In genomic region chr2:43220982-43221659, GRCh38 we compare ENCODE assay signal across 8 cellular contexts. TPM values are rescaled to one million over a fixed set of nuclear protein-coding genes. Genes with fewer than 3 reads are reported as not detected.
DNase-seq lines count a peak whose midpoint lies in the region; ATAC-seq, FAIRE-seq and TF ChIP-seq lines count a peak whose summit lies in the region.

No MANE protein-coding gene starts in this region.

- POLR2A ChIA-PET in RWPE1 (lab: Yijun Ruan, JAX; ENCODE audit: low non-redundant PET) = interaction anchor here (1.7 kb wide), 1 partner anchor 135 kb away, joined by 7 read pairs; no protein-coding TSS in a partner anchor
- POLR2A ChIA-PET in K562 (lab: Yijun Ruan, JAX) = interaction anchor here (0.6 to 1.8 kb wide), 25 partner anchors 8 to 387 kb away, joined by 3 to 8 read pairs (median 4); no protein-coding TSS in a partner anchor

- CTCF ChIA-PET in RWPE1 (lab: Yijun Ruan, JAX) = interaction anchor here (0.6 to 1.1 kb wide), 5 partner anchors 16 to 392 kb away, joined by 3 to 10 read pairs (median 4); no protein-coding TSS in a partner anchor
- CTCF ChIA-PET in K562 (lab: Yijun Ruan, JAX; ENCODE audit: low intra/inter-chr PET ratio) = no interaction called here

- H3K36me3 ChIP-seq in K562 (ENCODE audit: control insufficient read depth, insufficient read depth, low read length) (peaks cover 29% of the 10 kb centered on the region), iPS-18a (ENCODE audit: control insufficient read depth, low read depth, low read length) (peaks cover 26% of the 10 kb centered on the region), skeletal muscle tissue (ENCODE audit: control insufficient read depth in 3 of 3, insufficient read depth in 3 of 3, low read length in 3 of 3) (peaks cover 12 to 22% (median 15%) of the 10 kb centered on the region in 3 donors)

- FAIRE-seq in K562 (lab: Jason Lieb, UNC) = peak; percentile 73

- BruUV-seq in K562 (replicated peaks; lab: Mats Ljungman, UMichigan) = no TSS peak

- no peak; a peak in 1 of 4 replicates for TF ChIP-seq RAD21 in K562 (CRISPR knock-in tag; conservative IDR thresholded peaks at IDR 0.05 in 1 of 2, IDR thresholded peaks at IDR 0.05 in 1 of 2)

- H3K4me2 ChIP-seq in K562 (ENCODE audit: insufficient read depth, low read length) = peak overlapping the region; percentile 90

- peaks cover 71% of the 10 kb centered on the region for H3K79me2 ChIP-seq in K562 (ENCODE audit: control insufficient read depth, insufficient read depth, low read length)

- no peak for TF ChIP-seq EP300 in K562 (IDR thresholded peaks at IDR 0.05; ENCODE audit: low read length)

- in situ Hi-C loops in K562 (cut with MboI) = loop anchor here (10.0 kb wide), 1 partner anchor 46 kb away; no protein-coding TSS in a partner anchor

- H3K9ac ChIP-seq in K562 (ENCODE audit: insufficient read depth in 1 of 2, low read depth in 2 of 2, low read length in 2 of 2) (peak overlapping the region; percentile 88 to 92), iPS-18a (ENCODE audit: low read length) (peak overlapping the region; percentile 42), skeletal muscle tissue (ENCODE audit: low read depth in 1 of 3, low read length in 3 of 3) (peak overlapping the region; percentile 89 to 99 (median 93))

- no peak for TF ChIP-seq POLR2A in K562 (conservative IDR thresholded peaks at IDR 0.05)

- peak overlapping the region; percentile 62 for H3K4me3 ChIP-seq in K562
- H3K4me3 ChIP-seq in iPS-18a (ENCODE audit: low read length) = peak overlapping the region; percentile 83
- H3K4me3 ChIP-seq in skeletal muscle tissue (ENCODE audit: low read length in 3 of 3) = peak overlapping the region; percentile 87 to 97 (median 92)

- H3K27me3 ChIP-seq in K562 (ENCODE audit: control insufficient read depth in 2 of 2, insufficient read depth in 2 of 2, low read length in 2 of 2) = no peaks in the 10 kb centered on the region
- no peaks in the 10 kb centered on the region for H3K27me3 ChIP-seq in iPS-18a (ENCODE audit: control insufficient read depth, insufficient read depth, low read length)
- no peaks in the 10 kb centered on the region for H3K27me3 ChIP-seq in skeletal muscle tissue (ENCODE audit: control insufficient read depth in 3 of 3, insufficient read depth in 3 of 3, low read length in 3 of 3)

- peak; percentile 70 for DNase-seq in activated T-cell treated with anti-CD3 and anti-CD28 coated beads, Interleukin-2, amount 50 U/mL, for 1 hour
- DNase-seq in activated T-cell treated with anti-CD3 and anti-CD28 coated beads for 4 hours = no peak
- no peak for DNase-seq in RWPE1 (ENCODE audit: low spot score)
- peak in 3 of 4 experiments; percentile 31 to 66 (median 49) for DNase-seq in K562 (ENCODE audit: extremely low read depth in 1 of 4, low spot score in 3 of 4)
- DNase-seq in GM10266 (ENCODE audit: extremely low spot score) = no peak
- DNase-seq in NCI-H345 (lab: John Stamatoyannopoulos, UW) = no peak

- no peak for ATAC-seq in K562

- WGBS in K562 (ENCODE audit: insufficient coverage, low coverage, missing lambda C conversion rate) = 5% methylated on average over 16 of the region's 16 CpGs

- H3K27ac ChIP-seq in RWPE1 = peak overlapping the region; percentile 99
- H3K27ac ChIP-seq in K562 (ENCODE audit: extremely low read depth, low read depth, low read length) = peak overlapping the region; percentile 86
- H3K27ac ChIP-seq in iPS-18a (ENCODE audit: low read length) = peak overlapping the region; percentile 64
- H3K27ac ChIP-seq in skeletal muscle tissue (ENCODE audit: low read depth, low read length) = peak overlapping the region; percentile 94

- H3K4me1 ChIP-seq in K562 (replicated peaks in 1 of 2; ENCODE audit: control insufficient read depth in 2 of 2, insufficient read depth in 2 of 2, low read length in 2 of 2) (peaks cover 19 to 64% of the 10 kb centered on the region in 2 experiments; a peak in 4 of 5 replicates), iPS-18a (ENCODE audit: control insufficient read depth, low read depth, low read length) (peaks cover 59% of the 10 kb centered on the region), skeletal muscle tissue (ENCODE audit: control insufficient read depth in 3 of 3, insufficient read depth in 3 of 3, low read length in 3 of 3) (peaks cover 53 to 63% (median 61%) of the 10 kb centered on the region in 3 donors)

- no peak overlapping the region for H2AFZ ChIP-seq in K562 (ENCODE audit: low read depth, low read length)

- no peaks in the 10 kb centered on the region for H3K9me1 ChIP-seq in K562 (ENCODE audit: control insufficient read depth, insufficient read depth, low read length)

- intact Hi-C loops in K562 (cut with micrococcal nuclease) = loop anchor here (2.0 kb wide), 1 partner anchor 42 kb away; no protein-coding TSS in a partner anchor

- H3K9me3 ChIP-seq in K562 (replicated peaks; ENCODE audit: control insufficient read depth, insufficient read depth, low read depth, low read length) (no peaks in the 10 kb centered on the region), iPS-18a (ENCODE audit: control insufficient read depth, low read depth, low read length) (no peaks in the 10 kb centered on the region), skeletal muscle tissue (ENCODE audit: control insufficient read depth in 3 of 3, low read length in 3 of 3) (no peaks in the 10 kb centered on the region)

- TF ChIP-seq CTCF in RWPE1 (conservative IDR thresholded peaks at IDR 0.05; ENCODE audit: low read depth) = no peak
- TF ChIP-seq CTCF in K562 (IDR thresholded peaks at IDR 0.05 in 2 of 3, conservative IDR thresholded peaks at IDR 0.05 in 1 of 3; ENCODE audit: insufficient read depth in 2 of 3, low read depth in 1 of 3, low read length in 3 of 3) = no peak
- TF ChIP-seq CTCF in GM10266 (IDR thresholded peaks at IDR 0.05; ENCODE audit: control insufficient read depth, insufficient read depth, low read depth, missing control alignments) = no peak

- H4K20me1 ChIP-seq in K562 (replicated peaks; ENCODE audit: control insufficient read depth, insufficient read depth, low read length) = no peaks in the 10 kb centered on the region; the same call in 1 of the 2 replicates

TF ChIP-seq in K562, 482 proteins besides CTCF, POLR2A, EP300 and RAD21 (continues in another document):
- no peak for TF ChIP-seq ASH1L (IDR thresholded peaks at IDR 0.05; ENCODE audit: borderline replicate concordance, low read depth, partially characterized antibody)
- no peak for TF ChIP-seq ZBTB1 (CRISPR knock-in tag; IDR thresholded peaks at IDR 0.05; ENCODE audit: borderline replicate concordance, low read depth)
- peak; percentile 63 for TF ChIP-seq RBFOX2 (IDR thresholded peaks at IDR 0.05; ENCODE audit: low read depth, low read length)
- TF ChIP-seq JUND (IDR thresholded peaks at IDR 0.05; ENCODE audit: borderline replicate concordance, low read depth, low read length) = peak; percentile 59; the same call in 1 of the 2 replicates
- no peak; the same call in 2 of the 3 replicates for TF ChIP-seq JUND (tag; IDR thresholded peaks at IDR 0.05; ENCODE audit: borderline replicate concordance, low read depth, low read length)
- TF ChIP-seq ZNF232 (CRISPR knock-in tag; IDR thresholded peaks at IDR 0.05) = no peak
- 0 out of 2 replicates have a peak, but pooled peaks have one; percentile 21 for TF ChIP-seq EGR1 (conservative IDR thresholded peaks at IDR 0.05)
- TF ChIP-seq CBFB (CRISPR knock-in tag; IDR thresholded peaks at IDR 0.05) = no peak
- 0 out of 2 replicates have a peak, but pooled peaks have one; percentile 54 for TF ChIP-seq ZNF589 (CRISPR knock-in tag; IDR thresholded peaks at IDR 0.05; ENCODE audit: low read depth)
- no peak for TF ChIP-seq XRCC4 (IDR thresholded peaks at IDR 0.05; ENCODE audit: extremely low read depth, insufficient read depth, insufficient read length)
- no peak for TF ChIP-seq GTF3C2 (IDR thresholded peaks at IDR 0.05; ENCODE audit: borderline replicate concordance, extremely low read depth, insufficient read length)
- peak; percentile 21 for TF ChIP-seq POLR2B (IDR thresholded peaks at IDR 0.05; ENCODE audit: low read depth, partially characterized antibody)

RNA-seq across cellular contexts. Expression of gene ZFP36L2, which starts 5.3 kb away (rescaled TPM):
- 9.5 and 13.7 TPM in 2 replicates for total RNA-seq in K562 (2011; cell fraction: chromatin; rRNA removed; ENCODE audit: low replicate concordance)
- 9.7 and 10.2 TPM in 2 replicates for total RNA-seq in K562 (2011; cell fraction: nucleolus; rRNA removed)
- total RNA-seq in K562 (2011; cell fraction: nucleoplasm; rRNA removed) = 11.8 and 19.4 TPM in 2 replicates
- 4.1 and 6.2 TPM in 2 replicates for total RNA-seq in K562 (2014; rRNA removed)
- total RNA-seq in K562 (2014; rRNA removed; fragmentation: Illumina TruSeq; extraction: Trizol) = 6.2 and 6.4 TPM in 2 replicates
- total RNA-seq in K562 (2015; rRNA removed; fragmentation: Illumina TruSeq; extraction: Trizol) = 6.6 and 7.9 TPM in 2 replicates
- total RNA-seq in K562 (2021) = 60.6 and 62.1 TPM in 2 replicates
- polyA plus RNA-seq in K562 (2011; rRNA removed) = 6.5 and 11.7 TPM in 2 replicates
- polyA plus RNA-seq in K562 (2011; cell fraction: cytosol; rRNA removed) = 3.1 and 12.8 TPM in 2 replicates
- 6.0 and 19.0 TPM in 2 replicates for polyA plus RNA-seq in K562 (2011; cell fraction: nucleus; rRNA removed)
- 27.2 and 38.8 TPM in 2 replicates for polyA plus RNA-seq in K562 (2012)
- 20.0 and 20.3 TPM in 2 replicates for polyA plus RNA-seq in K562 (2014; fragmentation: Illumina TruSeq; extraction: Trizol)
- polyA plus RNA-seq in K562 (2014; fragmentation: Nextera tagmentation; extraction: Ambion mirVana) = 10 to 100 TPM; 32.4 to 42.8 TPM
- polyA plus RNA-seq in K562 (2014; rRNA removed) = 21.8 and 23.7 TPM in 2 replicates
- 4.3 and 5.1 TPM in 2 replicates for polyA minus RNA-seq in K562 (2011; rRNA and poly(A)+ RNA removed)
- polyA minus RNA-seq in K562 (2011; cell fraction: cytosol; rRNA and poly(A)+ RNA removed) = 17.1 and 23.8 TPM in 2 replicates
- 6.4 and 8.1 TPM in 2 replicates for polyA minus RNA-seq in K562 (2011; cell fraction: nucleus; rRNA and poly(A)+ RNA removed)
- 14.1 TPM for total RNA-seq in skeletal muscle tissue

Comparison
In these comparisons a context has a peak if more than half of its experiments do, and no peak if none do; other contexts are left out.
1. DNase-seq: peak in activated T-cell treated with anti-CD3 and anti-CD28 coated beads, Interleukin-2, amount 50 U/mL, for 1 hour (single experiment) and K562 (3 of 4); none in activated T-cell treated with anti-CD3 and anti-CD28 coated beads for 4 hours (single experiment), RWPE1 (single experiment), GM10266 (single experiment) and NCI-H345 (single experiment).
2. H3K9ac ChIP-seq: peak in every context shown above with its lines; median percentile 93 in skeletal muscle tissue; 90 in K562; 42 in iPS-18a.
3. Peak in every context shown above with its lines, with median percentiles within 50 percentile points of each other: H3K27ac ChIP-seq and H3K4me3 ChIP-seq.